ENCODE assay signal across 20 cellular contexts in genomic region chr22:31339148-31339832, GRCh38. TPM values are rescaled to one million over a fixed set of nuclear protein-coding genes. Genes with fewer than 3 reads are reported as not detected.
DNase-seq lines count a peak whose midpoint lies in the region; FAIRE-seq and TF ChIP-seq lines count a peak whose summit lies in the region.
"Had no signal": no experiment of that assay in that cellular context is flagged by ENCODE, and none has a peak within 500 bp of the region (broad histone marks: within the 10 kb centered on the region; RNA-seq: fewer than 3 reads in every experiment).

No MANE protein-coding gene starts in this region.

- H3K79me2 ChIP-seq in KMS-11 (ENCODE audit: insufficient read depth, low read depth) (peaks cover 5% of the 10 kb centered on the region; the same call in 1 of the 2 replicates), H1 (ENCODE audit: control insufficient read depth in 1 of 2, insufficient read depth in 2 of 2, low read length in 2 of 2) (peaks cover 4 to 86% of the 10 kb centered on the region in 2 experiments; a peak in 3 of 4 replicates), osteoblast (ENCODE audit: insufficient read depth, low read length) (peaks cover under 1% of the 10 kb centered on the region)

- no peak; a peak in 1 of 3 replicates for TF ChIP-seq POLR2A in H1 (IDR thresholded peaks at IDR 0.05; ENCODE audit: control extremely low read depth in 1 of 2, low read depth in 2 of 2, low read length in 2 of 2)

- no peaks in the 10 kb centered on the region for H3K27me3 Mint-ChIP-seq in T-helper 1 cell treated with Interleukin-12 subunit alpha and Interleukin-12 subunit beta and Interleukin-4 antibody, amounts not matched to agents 30 μg/mL and 1 μg/mL, for 36 hours (ENCODE audit: low read depth)
- H3K27me3 Mint-ChIP-seq in chondrocyte (ENCODE audit: low read depth) = no peaks in the 10 kb centered on the region
- H3K27me3 Mint-ChIP-seq: natural killer cell treated with Interleukin-12 subunit alpha and Interleukin-12 subunit beta and Interleukin-15 and Interleukin-18, amount 100 ng/mL, for 72 hours had no signal

- H3K9ac ChIP-seq in KMS-11 (no peak overlapping the region), H1 (replicated peaks in 1 of 4; ENCODE audit: extremely low read depth in 1 of 4, low read depth in 3 of 4, low read length in 3 of 4) (no peak overlapping the region)
- H3K9ac ChIP-seq: GM23248 had no signal

- no peaks in the 10 kb centered on the region for H3K9me3 Mint-ChIP-seq in T-helper 1 cell treated with Interleukin-12 subunit alpha and Interleukin-12 subunit beta and Interleukin-4 antibody, amounts not matched to agents 30 μg/mL and 1 μg/mL, for 36 hours
- H3K9me3 Mint-ChIP-seq in chondrocyte (ENCODE audit: low read depth) = no peaks in the 10 kb centered on the region
- H3K9me3 Mint-ChIP-seq: natural killer cell treated with Interleukin-12 subunit alpha and Interleukin-12 subunit beta and Interleukin-15 and Interleukin-18, amount 100 ng/mL, for 72 hours had no signal

- no peak overlapping the region for H3K18ac ChIP-seq in H1 (ENCODE audit: extremely low read depth, low read length)

- H4K8ac ChIP-seq in H1 (ENCODE audit: extremely low read depth, insufficient read depth, low read length) = 0 out of 2 replicates have a peak overlapping the region, but pooled peaks have one; percentile 4

- no peak overlapping the region for H2BK15ac ChIP-seq in H1 (ENCODE audit: low read length)

- H3K14ac ChIP-seq in H1 (ENCODE audit: insufficient read length) = no peak overlapping the region

- no peak for TF ChIP-seq EP300 in H1 (IDR thresholded peaks at IDR 0.05; ENCODE audit: borderline replicate concordance in 1 of 2, low read depth in 2 of 2, low read length in 2 of 2)

- H2BK120ac ChIP-seq in H1 (replicated peaks; ENCODE audit: low read depth, low read length) = no peak overlapping the region

- DNase-seq in T-helper 1 cell (no peak), H1 (ENCODE audit: low read depth in 1 of 2, low spot score in 2 of 2) (no peak), osteoblast (ENCODE audit: insufficient read length, low spot score, missing footprints) (peak; percentile 56), MV-4-11 (lab: John Stamatoyannopoulos, UW) (no peak), chondrocyte (ENCODE audit: low spot score) (no peak), SHP77 (lab: John Stamatoyannopoulos, UW) (no peak)
- DNase-seq: 8988T; activated CD4-positive, alpha-beta T cell treated with anti-CD3 and anti-CD28 coated beads, Interleukin-2, amount 50 U/mL, for 4 hours; activated gamma-delta T cell treated with Interleukin-2 at 50 U/mL for 16 hours; central memory CD4-positive, alpha-beta T cell; erythroblast; GM23248; heart left ventricle; KBM-7; NCI-H1694; NCI-H69; T-helper 9 cell had no signal

- H3K9me3 ChIP-seq in H1 (ENCODE audit: insufficient read depth in 2 of 2, low read depth in 1 of 2, low read length in 1 of 2) (no peaks in the 10 kb centered on the region), osteoblast (ENCODE audit: low read depth, low read length) (no peaks in the 10 kb centered on the region)
- H3K9me3 ChIP-seq: heart left ventricle had no signal

- FAIRE-seq in H1 (lab: Jason Lieb, UNC) = no peak

- CTCF ChIA-PET in H1 (lab: Charles Lee; ENCODE audit: partially characterized antibody) = interaction anchor here (0.5 to 1.3 kb wide), 5 partner anchors 26 to 424 kb away, joined by 3 to 6 read pairs (median 3); no protein-coding TSS in a partner anchor

- H3K4ac ChIP-seq in H1 (replicated peaks; ENCODE audit: insufficient read length, low read depth, low read length) = no peak overlapping the region

- no peak overlapping the region for H3K4me3 ChIP-seq in KMS-11 (IDR thresholded peaks at IDR 0.05; ENCODE audit: insufficient read depth, low read depth, low read length)
- no peak overlapping the region for H3K4me3 ChIP-seq in H1 (ENCODE audit: extremely low read depth in 1 of 4, insufficient read depth in 2 of 4, low read depth in 3 of 4, low read length in 4 of 4)
- H3K4me3 ChIP-seq in osteoblast (ENCODE audit: insufficient read depth, low read length) = no peak overlapping the region
- H3K4me3 ChIP-seq: GM23248, heart left ventricle had no signal

- H3K36me3 ChIP-seq in KMS-11 (ENCODE audit: insufficient read depth) = no peaks in the 10 kb centered on the region
- peaks cover 24 to 75% (median 40%) of the 10 kb centered on the region in 4 experiments for H3K36me3 ChIP-seq in H1 (ENCODE audit: control insufficient read depth in 2 of 4, insufficient read depth in 4 of 4, low read length in 3 of 4)
- H3K36me3 ChIP-seq in osteoblast (ENCODE audit: insufficient read depth, low read length) = peaks cover 35% of the 10 kb centered on the region

- H3K27ac Mint-ChIP-seq in T-helper 1 cell treated with Interleukin-12 subunit alpha and Interleukin-12 subunit beta and Interleukin-4 antibody, amounts not matched to agents 30 μg/mL and 1 μg/mL, for 36 hours = peak overlapping the region; percentile 29
- no peak overlapping the region for H3K27ac Mint-ChIP-seq in chondrocyte (ENCODE audit: unreplicated experiment)

- POLR2A ChIA-PET in H1 (lab: Charles Lee; ENCODE audit: partially characterized antibody) = interaction anchor here (0.9 to 9.4 kb wide), 11 partner anchors 8 to 121 kb away, joined by 3 to 116 read pairs (median 6); partner anchors contain the start of gene PATZ1

- H3K27me3 ChIP-seq in KMS-11 (ENCODE audit: insufficient read depth, low read depth) (no peaks in the 10 kb centered on the region), H1 (replicated peaks in 1 of 4; ENCODE audit: control insufficient read depth in 3 of 4, extremely low read depth in 1 of 4, insufficient read depth in 3 of 4, low read length in 3 of 4) (no peaks in the 10 kb centered on the region), osteoblast (ENCODE audit: insufficient read depth, low read length) (no peaks in the 10 kb centered on the region)
- H3K27me3 ChIP-seq: heart left ventricle had no signal

- H3K4me2 ChIP-seq in KMS-11 (no peak overlapping the region), H1 (ENCODE audit: insufficient read depth in 1 of 2, low read depth in 2 of 2, low read length in 2 of 2) (no peak overlapping the region), osteoblast (ENCODE audit: insufficient read depth, low read length) (no peak overlapping the region)

- H3K4me1 Mint-ChIP-seq in T-helper 1 cell treated with Interleukin-12 subunit alpha and Interleukin-12 subunit beta and Interleukin-4 antibody, amounts not matched to agents 30 μg/mL and 1 μg/mL, for 36 hours (ENCODE audit: low read depth) = peaks cover 41% of the 10 kb centered on the region
- peaks cover 20% of the 10 kb centered on the region for H3K4me1 Mint-ChIP-seq in chondrocyte (ENCODE audit: low read depth)

- no peak overlapping the region for H3K4me3 Mint-ChIP-seq in T-helper 1 cell treated with Interleukin-12 subunit alpha and Interleukin-12 subunit beta and Interleukin-4 antibody, amounts not matched to agents 30 μg/mL and 1 μg/mL, for 36 hours
- no peak overlapping the region for H3K4me3 Mint-ChIP-seq in chondrocyte (ENCODE audit: unreplicated experiment)
- H3K4me3 Mint-ChIP-seq: natural killer cell treated with Interleukin-12 subunit alpha and Interleukin-12 subunit beta and Interleukin-15 and Interleukin-18, amount 100 ng/mL, for 72 hours had no signal

- H3K56ac ChIP-seq in H1 (replicated peaks; ENCODE audit: insufficient read length, low read depth, low read length) = no peak overlapping the region

- H2BK12ac ChIP-seq in H1 (ENCODE audit: low read depth, low read length) = no peak overlapping the region

- H3K27ac ChIP-seq in KMS-11 = peak overlapping the region; percentile 21; the same call in 1 of the 2 replicates
- peak overlapping the region; percentile 67; the same call in 1 of the 2 replicates for H3K27ac ChIP-seq in H1 (ENCODE audit: low read depth, low read length)
- no peak overlapping the region for H3K27ac ChIP-seq in osteoblast (ENCODE audit: low read depth, low read length)
- H3K27ac ChIP-seq: GM23248, heart left ventricle had no signal

- no peak overlapping the region for H3K23ac ChIP-seq in H1 (ENCODE audit: insufficient read length)

- peaks cover 2% of the 10 kb centered on the region for H3K4me1 ChIP-seq in KMS-11 (ENCODE audit: low read depth, poor library complexity, severe bottlenecking)
- peaks cover 0 to 40% (median 28%) of the 10 kb centered on the region in 4 experiments; a peak in 6 of 7 replicates for H3K4me1 ChIP-seq in H1 (replicated peaks in 1 of 4; ENCODE audit: control insufficient read depth in 3 of 4, insufficient read depth in 4 of 4, low read length in 3 of 4)
- H3K4me1 ChIP-seq in osteoblast (ENCODE audit: insufficient read depth, low read length) = peaks cover 11% of the 10 kb centered on the region

- no peaks in the 10 kb centered on the region for H4K20me1 ChIP-seq in KMS-11 (ENCODE audit: insufficient read depth)
- peaks cover 12 to 33% of the 10 kb centered on the region in 2 experiments for H4K20me1 ChIP-seq in H1 (replicated peaks in 1 of 2; ENCODE audit: control insufficient read depth in 1 of 2, insufficient read depth in 2 of 2, low read length in 2 of 2)
- H4K20me1 ChIP-seq in osteoblast (ENCODE audit: insufficient read depth, low read length) = peaks cover 32% of the 10 kb centered on the region

- peaks cover 49% of the 10 kb centered on the region for H3K36me3 Mint-ChIP-seq in T-helper 1 cell treated with Interleukin-12 subunit alpha and Interleukin-12 subunit beta and Interleukin-4 antibody, amounts not matched to agents 30 μg/mL and 1 μg/mL, for 36 hours (ENCODE audit: low read depth)
- H3K36me3 Mint-ChIP-seq in chondrocyte (ENCODE audit: low read depth) = peaks cover 27% of the 10 kb centered on the region

- H4K91ac ChIP-seq in H1 (replicated peaks; ENCODE audit: insufficient read length, low read length) = no peak overlapping the region

- peaks cover 36% of the 10 kb centered on the region for H3K79me1 ChIP-seq in H1 (ENCODE audit: low read depth, low read length)

- no peak for TF ChIP-seq CTCF in KMS-11 (conservative IDR thresholded peaks at IDR 0.05; ENCODE audit: low read depth, low read length)
- no peak for TF ChIP-seq CTCF in H1 (IDR thresholded peaks at IDR 0.05; ENCODE audit: control extremely low read depth in 1 of 3, insufficient read depth in 1 of 3, low read depth in 1 of 3, low read length in 3 of 3)
- TF ChIP-seq CTCF in osteoblast (IDR thresholded peaks at IDR 0.05; ENCODE audit: extremely low read depth, low read depth, low read length) = no peak
- TF ChIP-seq CTCF in chondrocyte (IDR thresholded peaks at IDR 0.05) = no peak

- H4K5ac ChIP-seq in H1 (ENCODE audit: insufficient read length, low read depth, low read length) = no peak overlapping the region

- no peak overlapping the region for H2BK5ac ChIP-seq in H1 (ENCODE audit: low read depth, low read length)

- no peak overlapping the region for H2BK20ac ChIP-seq in H1 (ENCODE audit: low read length)

- no peak overlapping the region for H2AFZ ChIP-seq in KMS-11 (ENCODE audit: low read depth)
- H2AFZ ChIP-seq in H1 (ENCODE audit: low read length) = no peak overlapping the region
- H2AFZ ChIP-seq in osteoblast (ENCODE audit: low read length) = no peak overlapping the region
- H2AFZ ChIP-seq: GM23248 had no signal

- no peak for TF ChIP-seq RAD21 in H1 (IDR thresholded peaks at IDR 0.05 in 1 of 2, conservative IDR thresholded peaks at IDR 0.05 in 1 of 2; ENCODE audit: low read depth in 2 of 2, low read length in 2 of 2)

- no peak overlapping the region for H2AK5ac ChIP-seq in H1 (ENCODE audit: low read depth, low read length)

- WGBS in H1 (ENCODE audit: extremely low coverage in 1 of 2, insufficient coverage in 1 of 2, insufficient read length in 1 of 2, insufficient replicate concordance in 2 of 2, low coverage in 1 of 2, low lambda C conversion rate in 2 of 2, missing lambda C conversion rate in 1 of 2), 2 experiments = 92% methylated on average over 6 of the region's 6 CpGs; no CpG with 5 or more reads in 1 of the 2 experiments

- peaks cover 12% of the 10 kb centered on the region for H3K23me2 ChIP-seq in H1 (ENCODE audit: low read depth, low read length)

RNA-seq across cellular contexts. Expression of gene PATZ1, which starts 6.9 kb away (rescaled TPM):
- total RNA-seq in H1 (2021; fragmentation: NEBNext Ultra II Directional; extraction: Animal tissue kit (Norgen Biotek cat#: 25700)) = 70.8 and 70.9 TPM in 2 replicates
- 62.1 and 77.5 TPM in 2 replicates for polyA plus RNA-seq in H1 (2011; rRNA removed)
- 58.1 TPM for polyA plus RNA-seq in H1 (2011; cell fraction: cytosol; rRNA removed)
- polyA plus RNA-seq in H1 (2011; cell fraction: nucleus; rRNA removed) = 111 TPM
- polyA plus RNA-seq in H1 (2012, experiment 1 of 2) = 60.7 to 70.0 TPM (median 64.4 TPM) in 4 replicates
- polyA plus RNA-seq in H1 (2012, experiment 2 of 2) = 76.3 TPM
- 36.5 TPM for polyA plus RNA-seq in H1 (2013, experiment 1 of 2)
- polyA plus RNA-seq in H1 (2013, experiment 2 of 2) = 33.9 TPM
- 78.5 and 89.3 TPM in 2 replicates for polyA minus RNA-seq in H1 (2011; rRNA and poly(A)+ RNA removed)
- 69.9 TPM for polyA minus RNA-seq in H1 (2011; cell fraction: cytosol; rRNA and poly(A)+ RNA removed)
- 74.8 TPM for polyA minus RNA-seq in H1 (2011; cell fraction: nucleus; rRNA and poly(A)+ RNA removed)
- 13.8 and 15.2 TPM in 2 replicates for total RNA-seq in osteoblast
- total RNA-seq in chondrocyte = 18.6 to 19.9 TPM (median 18.9 TPM) in 3 replicates

RNA-seq across cellular contexts. Expression of gene PIK3IP1, which starts 47.0 kb away (rescaled TPM):
- total RNA-seq in H1 (2021; fragmentation: NEBNext Ultra II Directional; extraction: Animal tissue kit (Norgen Biotek cat#: 25700)) = 1.3 and 1.5 TPM in 2 replicates
- 0.66 and 1.00 TPM in 2 replicates for polyA plus RNA-seq in H1 (2011; rRNA removed)
- polyA plus RNA-seq in H1 (2011; cell fraction: cytosol; rRNA removed) = 1.7 TPM
- polyA plus RNA-seq in H1 (2011; cell fraction: nucleus; rRNA removed) = 1.8 TPM
- 0.94 to 1.4 TPM (median 1.2 TPM) in 4 replicates for polyA plus RNA-seq in H1 (2012, experiment 1 of 2)
- 0.79 TPM for polyA plus RNA-seq in H1 (2012, experiment 2 of 2)
- polyA plus RNA-seq in H1 (2013, experiment 1 of 2) = 0.95 TPM
- 1.3 TPM for polyA plus RNA-seq in H1 (2013, experiment 2 of 2)
- polyA minus RNA-seq in H1 (2011; rRNA and poly(A)+ RNA removed) = 0.46 and 0.76 TPM in 2 replicates
- 2.1 TPM for polyA minus RNA-seq in H1 (2011; cell fraction: cytosol; rRNA and poly(A)+ RNA removed)
- polyA minus RNA-seq in H1 (2011; cell fraction: nucleus; rRNA and poly(A)+ RNA removed) = 3.9 TPM
- 31.5 and 40.1 TPM in 2 replicates for total RNA-seq in osteoblast
- total RNA-seq in chondrocyte = 5.0 to 6.8 TPM (median 5.6 TPM) in 3 replicates
